In genomic region chr9:6334305-6334704, GRCh38 we compare ENCODE assay signal across 12 cellular contexts. TPM values are rescaled to one million over a fixed set of nuclear protein-coding genes. Genes with fewer than 3 reads are reported as not detected.
"Had no signal": no experiment of that assay in that cellular context is flagged by ENCODE, and none has a peak within 500 bp of the region (broad histone marks: within the 10 kb centered on the region; RNA-seq: fewer than 3 reads in every experiment).

No MANE protein-coding gene starts in this region.

- H3K27ac ChIP-seq: GM23248 had no signal

- H3K4me1 ChIP-seq: HAP-1 had no signal

- H3K9me3 ChIP-seq: HAP-1 had no signal

- H3K4me2 ChIP-seq: GM23338 had no signal

- H3K9ac ChIP-seq: GM23248 had no signal

- H3K4me3 Mint-ChIP-seq: GM23338, H9, HFFc6 had no signal

- DNase-seq: GM23248, GOT3, H7, H9, HCEC 1CT, HFFc6 had no signal

- H3K27ac Mint-ChIP-seq: GM23338, H9, HFFc6 had no signal

- H3K4me3 ChIP-seq: GM23248, GM23338, HAP-1 had no signal

- ATAC-seq: GM23338, HCT116 had no signal

- H3K36me3 ChIP-seq: HAP-1 had no signal

- H2AFZ ChIP-seq: GM23248, GM23338 had no signal

- FAIRE-seq: H1, H54 had no signal

RNA-seq across cellular contexts. Expression of gene TPD52L3, which starts 6.1 kb away (rescaled TPM):
- total RNA-seq: GM23248, GM23338, H1, H4, H7, H9, HFFc6 had no signal
- polyA plus RNA-seq: GM23248, GM23338, H1 had no signal
